ENCODE assay signal across 9 cellular contexts in the genomic region with DNA sequence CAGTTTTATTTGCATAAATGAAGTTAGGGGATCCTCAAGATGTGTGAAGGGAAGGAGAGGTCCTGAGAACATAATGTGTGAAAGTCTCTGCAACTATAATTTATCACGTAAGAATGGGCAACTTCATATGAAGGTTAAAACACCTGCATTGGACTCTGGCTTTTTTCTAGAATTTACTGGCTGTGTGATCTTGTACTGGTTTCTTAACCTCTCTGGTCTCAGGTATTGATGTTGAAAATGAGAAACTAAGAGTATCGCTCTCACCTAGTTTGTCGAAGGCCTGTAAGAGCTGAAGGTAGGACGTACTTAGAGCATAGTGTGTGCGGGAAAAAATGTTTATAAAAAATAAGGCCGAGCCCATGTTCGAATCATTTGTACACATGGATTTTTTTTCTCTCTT.
"Had no signal": no experiment of that assay in that cellular context is flagged by ENCODE, and none has a peak within 500 bp of the region (broad histone marks: within the 10 kb centered on the region; RNA-seq: fewer than 3 reads in every experiment).

No MANE protein-coding gene starts in this region.

- H3K27ac ChIP-seq: HL-60 had no signal

- H3K4me3 Mint-ChIP-seq: GM23338, HFFc6, IgD-negative memory B cell had no signal

- H3K9me3 ChIP-seq: HAP-1 had no signal

- H3K27ac Mint-ChIP-seq: GM23338, HFFc6, IgD-negative memory B cell had no signal

- ATAC-seq: GM23338, HCT116, HepG2 had no signal

- H3K4me3 ChIP-seq: GM23338, HAP-1 had no signal

- H2AFZ ChIP-seq: GM23338 had no signal

- H3K36me3 ChIP-seq: HAP-1 had no signal

- FAIRE-seq: HepG2 had no signal

- H3K4me1 ChIP-seq: HAP-1 had no signal

- DNase-seq: H7, HFFc6, KG1 had no signal

- H3K4me2 ChIP-seq: GM23338 had no signal
